ENCODE assay signal across 1 cellular context in genomic region chr1:217275617-217276398, GRCh38.
TF ChIP-seq lines count a peak whose summit lies in the region.

No MANE protein-coding gene starts in this region.

TF ChIP-seq in HCT116, 20 proteins besides CTCF, POLR2A, EP300 and RAD21 (continued from another document):
- TF ChIP-seq POLR2AphosphoS5 (IDR thresholded peaks at IDR 0.05; ENCODE audit: low read depth, low read length) (no peak), JUND (IDR thresholded peaks at IDR 0.05) (no peak), FOSL1 (IDR thresholded peaks at IDR 0.05; ENCODE audit: low read depth) (no peak), ZFX (IDR thresholded peaks at IDR 0.05) (no peak), EZH2phosphoT487 (IDR thresholded peaks at IDR 0.05; ENCODE audit: borderline replicate concordance) (no peak), SP1 (IDR thresholded peaks at IDR 0.05; ENCODE audit: low read depth) (no peak), SIN3A (IDR thresholded peaks at IDR 0.05; ENCODE audit: low read depth) (no peak)
